Comparison of ENCODE assay signal across 1 cellular context in genomic region chr7:130875265-130875741, GRCh38.
TF ChIP-seq lines count a peak whose summit lies in the region.

No MANE protein-coding gene starts in this region.

TF ChIP-seq in K562, 482 proteins besides CTCF, POLR2A, EP300 and RAD21 (continued from another document and continues in another):
- TF ChIP-seq ID3 (CRISPR knock-in tag; IDR thresholded peaks at IDR 0.05) (no peak), ID3 (tag; IDR thresholded peaks at IDR 0.05) (no peak), ZNF282 (CRISPR knock-in tag; IDR thresholded peaks at IDR 0.05) (no peak), SMAD3 (CRISPR knock-in tag; conservative IDR thresholded peaks at IDR 0.05) (no peak), SMAD2 (IDR thresholded peaks at IDR 0.05; ENCODE audit: low read depth, low read length) (no peak), ZNF280B (CRISPR knock-in tag; IDR thresholded peaks at IDR 0.05) (no peak), PURB (CRISPR knock-in tag; IDR thresholded peaks at IDR 0.05; ENCODE audit: low read depth) (no peak), RCOR1 (IDR thresholded peaks at IDR 0.05; ENCODE audit: borderline replicate concordance in 1 of 2, low read depth in 2 of 2, low read length in 2 of 2) (0 out of 4 replicates have a peak, but pooled peaks of 1 of the 2 experiments have one; percentile 33), THAP7 (CRISPR knock-in tag; IDR thresholded peaks at IDR 0.05) (no peak), LEF1 (IDR thresholded peaks at IDR 0.05) (no peak), ZNF740 (CRISPR knock-in tag; IDR thresholded peaks at IDR 0.05) (no peak; the same call in 1 of the 2 replicates), ZNF740 (tag; IDR thresholded peaks at IDR 0.05) (no peak), RHOXF2B (CRISPR knock-in tag; conservative IDR thresholded peaks at IDR 0.05) (no peak), NFE2 (IDR thresholded peaks at IDR 0.05; ENCODE audit: low read depth) (no peak), THAP12 (CRISPR knock-in tag; IDR thresholded peaks at IDR 0.05) (no peak), CEBPB (tag; IDR thresholded peaks at IDR 0.05) (no peak), THRAP3 (IDR thresholded peaks at IDR 0.05; ENCODE audit: borderline replicate concordance) (no peak), NFIC (IDR thresholded peaks at IDR 0.05) (no peak), LARP7 (IDR thresholded peaks at IDR 0.05) (no peak), NUFIP1 (IDR thresholded peaks at IDR 0.05; ENCODE audit: partially characterized antibody) (no peak), ZNF75A (CRISPR knock-in tag; IDR thresholded peaks at IDR 0.05) (no peak), PRPF4 (IDR thresholded peaks at IDR 0.05; ENCODE audit: insufficient read depth, low read depth, low read length, poor library complexity, severe bottlenecking) (no peak), ZC3H11A (IDR thresholded peaks at IDR 0.05; ENCODE audit: low read depth, low read length) (peak; percentile 85; the same call in 1 of the 2 replicates), SUPT5H (IDR thresholded peaks at IDR 0.05) (no peak), MEF2D (tag; conservative IDR thresholded peaks at IDR 0.05; ENCODE audit: low read depth) (no peak), SMARCB1 (IDR thresholded peaks at IDR 0.05; ENCODE audit: insufficient read length, low read depth) (no peak), FOXP1 (CRISPR knock-in tag; IDR thresholded peaks at IDR 0.05) (no peak), ZNF239 (CRISPR knock-in tag; IDR thresholded peaks at IDR 0.05) (no peak), CTCFL (IDR thresholded peaks at IDR 0.05; ENCODE audit: borderline replicate concordance, insufficient read depth, low read depth, low read length, poor library complexity, severe bottlenecking) (peak; percentile 29), ILK (tag; IDR thresholded peaks at IDR 0.05; ENCODE audit: borderline replicate concordance, low read depth) (no peak), BHLHE40 (IDR thresholded peaks at IDR 0.05; ENCODE audit: low read length) (peak; percentile 45; the same call in 1 of the 2 replicates), PYGO2 (tag; IDR thresholded peaks at IDR 0.05) (no peak), PHTF2 (CRISPR knock-in tag; IDR thresholded peaks at IDR 0.05) (no peak), PRMT5 (CRISPR knock-in tag; IDR thresholded peaks at IDR 0.05) (no peak), IRF9 (tag; IDR thresholded peaks at IDR 0.05) (no peak), ZNF311 (CRISPR knock-in tag; IDR thresholded peaks at IDR 0.05) (no peak), GATA2 (CRISPR knock-in tag; IDR thresholded peaks at IDR 0.05) (no peak), ZKSCAN3 (CRISPR knock-in tag; IDR thresholded peaks at IDR 0.05) (no peak), RFX1 (IDR thresholded peaks at IDR 0.05) (no peak), RFX7 (CRISPR knock-in tag; IDR thresholded peaks at IDR 0.05) (no peak), DPF2 (IDR thresholded peaks at IDR 0.05) (no peak), ARNT (IDR thresholded peaks at IDR 0.05) (peak in 1 of 2 experiments; percentile 53; a peak in 1 of 4 replicates), TFE3 (CRISPR knock-in tag; IDR thresholded peaks at IDR 0.05) (no peak), STAG1 (CRISPR knock-in tag; IDR thresholded peaks at IDR 0.05; ENCODE audit: borderline replicate concordance) (peak; percentile 91; the same call in 1 of the 2 replicates), MXD1 (CRISPR knock-in tag; IDR thresholded peaks at IDR 0.05; ENCODE audit: borderline replicate concordance, poor library complexity, severe bottlenecking) (no peak), NCOA6 (IDR thresholded peaks at IDR 0.05) (no peak), POLR2AphosphoS5 (IDR thresholded peaks at IDR 0.05; ENCODE audit: control insufficient read depth, insufficient read depth, low read depth, low read length) (no peak), SMARCA4 (IDR thresholded peaks at IDR 0.05) (no peak), TAF1 (IDR thresholded peaks at IDR 0.05; ENCODE audit: control insufficient read depth, extremely low read depth, insufficient read depth, low read length, severe bottlenecking) (no peak), CREB3L1 (IDR thresholded peaks at IDR 0.05; ENCODE audit: borderline replicate concordance, low read depth) (no peak), ZBTB2 (IDR thresholded peaks at IDR 0.05) (no peak), DEAF1 (CRISPR knock-in tag; IDR thresholded peaks at IDR 0.05) (peak; percentile 72), ATF2 (CRISPR knock-in tag; IDR thresholded peaks at IDR 0.05) (no peak)
